In the genomic region with DNA sequence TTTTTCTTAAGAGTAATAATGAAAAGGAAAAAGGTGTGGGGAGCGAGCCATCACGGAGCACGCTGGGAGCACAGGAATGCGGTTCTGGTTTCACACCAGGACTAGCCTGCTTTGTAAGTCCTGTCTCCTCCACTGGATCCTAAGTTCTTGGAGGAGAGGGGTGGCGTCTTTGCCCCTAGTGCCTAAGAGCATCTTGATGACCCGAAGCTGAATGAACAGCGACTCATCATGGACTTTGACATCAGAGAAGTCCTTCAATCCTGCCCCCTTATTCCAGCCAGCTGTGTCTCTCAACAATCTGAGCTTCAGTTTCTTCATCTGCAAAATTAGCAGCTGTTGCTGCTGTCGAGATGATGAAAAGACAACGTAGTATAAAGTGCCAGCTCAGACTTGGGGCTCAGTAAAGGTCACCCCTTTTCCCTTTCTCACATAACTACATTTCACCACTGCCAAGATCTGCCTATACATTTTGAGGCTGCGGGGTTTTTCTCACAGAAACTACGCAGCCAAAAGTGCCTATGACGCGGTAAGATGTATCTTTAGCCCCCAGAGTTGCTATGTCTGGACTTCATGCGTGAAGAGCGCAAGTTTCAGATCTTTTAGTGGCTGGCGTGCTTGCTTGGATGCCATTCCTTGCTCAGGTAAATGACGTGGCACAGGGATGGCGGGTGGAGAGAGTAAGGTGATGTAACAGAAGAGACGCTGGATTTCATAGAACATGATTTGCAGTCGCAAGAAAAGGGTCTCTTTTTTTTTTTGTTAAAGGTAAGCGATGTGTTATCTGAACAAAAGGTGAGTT, we compare ENCODE assay signal across 3 cellular contexts.
TF ChIP-seq lines count a peak whose summit lies in the region.

No MANE protein-coding gene starts in this region.

TF ChIP-seq in HepG2, 621 proteins besides CTCF, POLR2A, EP300 and RAD21:
- TF ChIP-seq CREB1 (IDR thresholded peaks at IDR 0.05) = peak; percentile 56
- TF ChIP-seq CREB1 (CRISPR knock-in tag; IDR thresholded peaks at IDR 0.05) = no peak
- TF ChIP-seq, protein P1, sequence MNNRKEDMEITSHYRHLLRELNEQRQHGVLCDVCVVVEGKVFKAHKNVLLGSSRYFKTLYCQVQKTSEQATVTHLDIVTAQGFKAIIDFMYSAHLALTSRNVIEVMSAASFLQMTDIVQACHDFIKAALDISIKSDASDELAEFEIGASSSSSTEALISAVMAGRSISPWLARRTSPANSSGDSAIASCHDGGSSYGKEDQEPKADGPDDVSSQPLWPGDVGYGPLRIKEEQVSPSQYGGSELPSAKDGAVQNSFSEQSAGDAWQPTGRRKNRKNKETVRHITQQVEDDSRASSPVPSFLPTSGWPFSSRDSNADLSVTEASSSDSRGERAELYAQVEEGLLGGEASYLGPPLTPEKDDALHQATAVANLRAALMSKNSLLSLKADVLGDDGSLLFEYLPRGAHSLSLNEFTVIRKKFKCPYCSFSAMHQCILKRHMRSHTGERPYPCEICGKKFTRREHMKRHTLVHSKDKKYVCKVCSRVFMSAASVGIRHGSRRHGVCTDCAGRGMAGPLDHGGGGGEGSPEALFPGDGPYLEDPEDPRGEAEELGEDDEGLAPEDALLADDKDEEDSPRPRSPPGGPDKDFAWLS (CRISPR knock-in tag; IDR thresholded peaks at IDR 0.05; ENCODE audit: borderline replicate concordance) = no peak
TF ChIP-seq in HepG2: peak in this region for 1.

TF ChIP-seq in H1, 55 proteins besides CTCF, POLR2A, EP300 and RAD21:
- TF ChIP-seq TEAD4 (IDR thresholded peaks at IDR 0.05; ENCODE audit: low read depth, low read length) = no peak
- TF ChIP-seq POU5F1 (IDR thresholded peaks at IDR 0.05; ENCODE audit: low read depth, low read length) = no peak
- no peak for TF ChIP-seq SIRT6 (IDR thresholded peaks at IDR 0.05; ENCODE audit: low read length)
- TF ChIP-seq TAF7 (optimal IDR thresholded peaks at IDR 0.05; ENCODE audit: borderline replicate concordance, low read depth, low read length) = no peak
- TF ChIP-seq ZNF274 (IDR thresholded peaks at IDR 0.05; ENCODE audit: borderline replicate concordance, extremely low read depth, low read length) = no peak
- TF ChIP-seq, protein P2, sequence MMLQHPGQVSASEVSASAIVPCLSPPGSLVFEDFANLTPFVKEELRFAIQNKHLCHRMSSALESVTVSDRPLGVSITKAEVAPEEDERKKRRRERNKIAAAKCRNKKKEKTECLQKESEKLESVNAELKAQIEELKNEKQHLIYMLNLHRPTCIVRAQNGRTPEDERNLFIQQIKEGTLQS (IDR thresholded peaks at IDR 0.05; ENCODE audit: insufficient read depth, low read depth, low read length) = no peak
- TF ChIP-seq, protein P3, sequence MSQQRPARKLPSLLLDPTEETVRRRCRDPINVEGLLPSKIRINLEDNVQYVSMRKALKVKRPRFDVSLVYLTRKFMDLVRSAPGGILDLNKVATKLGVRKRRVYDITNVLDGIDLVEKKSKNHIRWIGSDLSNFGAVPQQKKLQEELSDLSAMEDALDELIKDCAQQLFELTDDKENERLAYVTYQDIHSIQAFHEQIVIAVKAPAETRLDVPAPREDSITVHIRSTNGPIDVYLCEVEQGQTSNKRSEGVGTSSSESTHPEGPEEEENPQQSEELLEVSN (IDR thresholded peaks at IDR 0.05) = no peak
- TF ChIP-seq CTBP2 (IDR thresholded peaks at IDR 0.05; ENCODE audit: borderline replicate concordance, insufficient read depth, insufficient read length, low read length) = no peak
- TF ChIP-seq SAP30 (IDR thresholded peaks at IDR 0.05; ENCODE audit: insufficient read depth, insufficient replicate concordance, low read length) = no peak
- TF ChIP-seq SIN3A (conservative IDR thresholded peaks at IDR 0.05 in 1 of 2, IDR thresholded peaks at IDR 0.05 in 1 of 2; ENCODE audit: low read depth in 1 of 2, low read length in 2 of 2) = no peak
- TF ChIP-seq, protein P4, sequence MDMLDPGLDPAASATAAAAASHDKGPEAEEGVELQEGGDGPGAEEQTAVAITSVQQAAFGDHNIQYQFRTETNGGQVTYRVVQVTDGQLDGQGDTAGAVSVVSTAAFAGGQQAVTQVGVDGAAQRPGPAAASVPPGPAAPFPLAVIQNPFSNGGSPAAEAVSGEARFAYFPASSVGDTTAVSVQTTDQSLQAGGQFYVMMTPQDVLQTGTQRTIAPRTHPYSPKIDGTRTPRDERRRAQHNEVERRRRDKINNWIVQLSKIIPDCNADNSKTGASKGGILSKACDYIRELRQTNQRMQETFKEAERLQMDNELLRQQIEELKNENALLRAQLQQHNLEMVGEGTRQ (IDR thresholded peaks at IDR 0.05; ENCODE audit: low read length) = no peak

TF ChIP-seq in SK-N-SH treated with all-trans-retinoic acid at 6 μM for 48 hours, 23 proteins besides CTCF, POLR2A, EP300 and RAD21:
- no peak for TF ChIP-seq RARB (CRISPR knock-in tag; IDR thresholded peaks at IDR 0.05)
- TF ChIP-seq BACH2 (CRISPR knock-in tag; IDR thresholded peaks at IDR 0.05; ENCODE audit: borderline replicate concordance) = no peak
- TF ChIP-seq ZNF565 (CRISPR knock-in tag; conservative IDR thresholded peaks at IDR 0.05; ENCODE audit: low read depth) = no peak
- no peak for TF ChIP-seq ZFP3 (CRISPR knock-in tag; IDR thresholded peaks at IDR 0.05)
- no peak for TF ChIP-seq ZNF8 (CRISPR knock-in tag; IDR thresholded peaks at IDR 0.05)
- TF ChIP-seq OSR1 (CRISPR knock-in tag; IDR thresholded peaks at IDR 0.05) = no peak
- TF ChIP-seq, protein P5, sequence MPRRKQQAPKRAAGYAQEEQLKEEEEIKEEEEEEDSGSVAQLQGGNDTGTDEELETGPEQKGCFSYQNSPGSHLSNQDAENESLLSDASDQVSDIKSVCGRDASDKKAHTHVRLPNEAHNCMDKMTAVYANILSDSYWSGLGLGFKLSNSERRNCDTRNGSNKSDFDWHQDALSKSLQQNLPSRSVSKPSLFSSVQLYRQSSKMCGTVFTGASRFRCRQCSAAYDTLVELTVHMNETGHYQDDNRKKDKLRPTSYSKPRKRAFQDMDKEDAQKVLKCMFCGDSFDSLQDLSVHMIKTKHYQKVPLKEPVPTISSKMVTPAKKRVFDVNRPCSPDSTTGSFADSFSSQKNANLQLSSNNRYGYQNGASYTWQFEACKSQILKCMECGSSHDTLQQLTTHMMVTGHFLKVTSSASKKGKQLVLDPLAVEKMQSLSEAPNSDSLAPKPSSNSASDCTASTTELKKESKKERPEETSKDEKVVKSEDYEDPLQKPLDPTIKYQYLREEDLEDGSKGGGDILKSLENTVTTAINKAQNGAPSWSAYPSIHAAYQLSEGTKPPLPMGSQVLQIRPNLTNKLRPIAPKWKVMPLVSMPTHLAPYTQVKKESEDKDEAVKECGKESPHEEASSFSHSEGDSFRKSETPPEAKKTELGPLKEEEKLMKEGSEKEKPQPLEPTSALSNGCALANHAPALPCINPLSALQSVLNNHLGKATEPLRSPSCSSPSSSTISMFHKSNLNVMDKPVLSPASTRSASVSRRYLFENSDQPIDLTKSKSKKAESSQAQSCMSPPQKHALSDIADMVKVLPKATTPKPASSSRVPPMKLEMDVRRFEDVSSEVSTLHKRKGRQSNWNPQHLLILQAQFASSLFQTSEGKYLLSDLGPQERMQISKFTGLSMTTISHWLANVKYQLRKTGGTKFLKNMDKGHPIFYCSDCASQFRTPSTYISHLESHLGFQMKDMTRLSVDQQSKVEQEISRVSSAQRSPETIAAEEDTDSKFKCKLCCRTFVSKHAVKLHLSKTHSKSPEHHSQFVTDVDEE (CRISPR knock-in tag; IDR thresholded peaks at IDR 0.05) = no peak
- no peak for TF ChIP-seq TOX (CRISPR knock-in tag; IDR thresholded peaks at IDR 0.05; ENCODE audit: borderline replicate concordance)
- no peak for TF ChIP-seq ZFP30 (CRISPR knock-in tag; IDR thresholded peaks at IDR 0.05)
- TF ChIP-seq TCF4 (CRISPR knock-in tag; IDR thresholded peaks at IDR 0.05; ENCODE audit: borderline replicate concordance) = no peak
- no peak for TF ChIP-seq ARNTL (CRISPR knock-in tag; IDR thresholded peaks at IDR 0.05; ENCODE audit: borderline replicate concordance, low read depth)
- TF ChIP-seq, protein P6, sequence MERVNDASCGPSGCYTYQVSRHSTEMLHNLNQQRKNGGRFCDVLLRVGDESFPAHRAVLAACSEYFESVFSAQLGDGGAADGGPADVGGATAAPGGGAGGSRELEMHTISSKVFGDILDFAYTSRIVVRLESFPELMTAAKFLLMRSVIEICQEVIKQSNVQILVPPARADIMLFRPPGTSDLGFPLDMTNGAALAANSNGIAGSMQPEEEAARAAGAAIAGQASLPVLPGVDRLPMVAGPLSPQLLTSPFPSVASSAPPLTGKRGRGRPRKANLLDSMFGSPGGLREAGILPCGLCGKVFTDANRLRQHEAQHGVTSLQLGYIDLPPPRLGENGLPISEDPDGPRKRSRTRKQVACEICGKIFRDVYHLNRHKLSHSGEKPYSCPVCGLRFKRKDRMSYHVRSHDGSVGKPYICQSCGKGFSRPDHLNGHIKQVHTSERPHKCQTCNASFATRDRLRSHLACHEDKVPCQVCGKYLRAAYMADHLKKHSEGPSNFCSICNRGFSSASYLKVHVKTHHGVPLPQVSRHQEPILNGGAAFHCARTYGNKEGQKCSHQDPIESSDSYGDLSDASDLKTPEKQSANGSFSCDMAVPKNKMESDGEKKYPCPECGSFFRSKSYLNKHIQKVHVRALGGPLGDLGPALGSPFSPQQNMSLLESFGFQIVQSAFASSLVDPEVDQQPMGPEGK (CRISPR knock-in tag; IDR thresholded peaks at IDR 0.05; ENCODE audit: borderline replicate concordance) = no peak
- TF ChIP-seq ZC3H10 (CRISPR knock-in tag; IDR thresholded peaks at IDR 0.05) = no peak
- no peak for TF ChIP-seq GLIS3 (CRISPR knock-in tag; IDR thresholded peaks at IDR 0.05)
- TF ChIP-seq PPARA (CRISPR knock-in tag; IDR thresholded peaks at IDR 0.05; ENCODE audit: borderline replicate concordance) = no peak
- no peak for TF ChIP-seq ESRRG (CRISPR knock-in tag; IDR thresholded peaks at IDR 0.05)
- no peak for TF ChIP-seq CSDC2 (CRISPR knock-in tag; IDR thresholded peaks at IDR 0.05)
- TF ChIP-seq, protein P7, sequence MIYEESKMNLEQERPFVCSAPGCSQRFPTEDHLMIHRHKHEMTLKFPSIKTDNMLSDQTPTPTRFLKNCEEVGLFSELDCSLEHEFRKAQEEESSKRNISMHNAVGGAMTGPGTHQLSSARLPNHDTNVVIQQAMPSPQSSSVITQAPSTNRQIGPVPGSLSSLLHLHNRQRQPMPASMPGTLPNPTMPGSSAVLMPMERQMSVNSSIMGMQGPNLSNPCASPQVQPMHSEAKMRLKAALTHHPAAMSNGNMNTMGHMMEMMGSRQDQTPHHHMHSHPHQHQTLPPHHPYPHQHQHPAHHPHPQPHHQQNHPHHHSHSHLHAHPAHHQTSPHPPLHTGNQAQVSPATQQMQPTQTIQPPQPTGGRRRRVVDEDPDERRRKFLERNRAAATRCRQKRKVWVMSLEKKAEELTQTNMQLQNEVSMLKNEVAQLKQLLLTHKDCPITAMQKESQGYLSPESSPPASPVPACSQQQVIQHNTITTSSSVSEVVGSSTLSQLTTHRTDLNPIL (CRISPR knock-in tag; IDR thresholded peaks at IDR 0.05; ENCODE audit: low read depth) = no peak
- no peak for TF ChIP-seq ZNF70 (CRISPR knock-in tag; IDR thresholded peaks at IDR 0.05)
- no peak for TF ChIP-seq SNAI2 (CRISPR knock-in tag; IDR thresholded peaks at IDR 0.05)
